In the genomic region with DNA sequence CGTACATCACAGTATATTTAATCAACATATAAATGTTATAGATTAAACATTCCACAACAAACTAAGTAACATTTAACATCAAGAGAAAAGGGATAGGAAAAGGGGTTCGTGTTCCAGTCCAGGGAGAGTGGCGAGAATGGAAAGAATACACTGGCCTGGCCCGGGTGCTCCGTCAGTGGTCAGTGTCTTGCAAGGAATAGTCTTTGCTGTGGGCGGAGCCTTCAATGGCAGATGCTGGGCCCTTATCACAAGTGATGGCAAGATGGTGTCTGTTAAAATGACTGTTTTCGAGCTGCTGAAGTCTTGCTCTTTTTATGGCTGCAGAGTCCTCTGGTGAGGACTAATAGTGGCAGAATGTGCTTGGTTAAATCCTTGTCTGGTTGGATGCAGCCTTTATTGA, we compare ENCODE assay signal across 9 cellular contexts.
"Had no signal": no experiment of that assay in that cellular context is flagged by ENCODE, and none has a peak within 500 bp of the region (broad histone marks: within the 10 kb centered on the region; RNA-seq: fewer than 3 reads in every experiment).

No MANE protein-coding gene starts in this region.

- H3K36me3 Mint-ChIP-seq: IgD-negative memory B cell had no signal

- H3K27me3 Mint-ChIP-seq: IgD-negative memory B cell had no signal

- ATAC-seq: HepG2, K562 had no signal

- H3K4me1 Mint-ChIP-seq: IgD-negative memory B cell had no signal

- DNase-seq: IMR-90, KBM-7, KG1 had no signal

- FAIRE-seq: HepG2, HTR-8/SVneo, K562 had no signal

- H3K27ac ChIP-seq: HL-60, KMS-11 had no signal

- H3K4me3 ChIP-seq: K562 had no signal

- H3K4me3 Mint-ChIP-seq: IgD-negative memory B cell had no signal

- H3K9ac ChIP-seq: KMS-11 had no signal

- H3K9me3 Mint-ChIP-seq: IgD-negative memory B cell had no signal
